Comparison of ENCODE assay signal across 23 cellular contexts in the genomic region with DNA sequence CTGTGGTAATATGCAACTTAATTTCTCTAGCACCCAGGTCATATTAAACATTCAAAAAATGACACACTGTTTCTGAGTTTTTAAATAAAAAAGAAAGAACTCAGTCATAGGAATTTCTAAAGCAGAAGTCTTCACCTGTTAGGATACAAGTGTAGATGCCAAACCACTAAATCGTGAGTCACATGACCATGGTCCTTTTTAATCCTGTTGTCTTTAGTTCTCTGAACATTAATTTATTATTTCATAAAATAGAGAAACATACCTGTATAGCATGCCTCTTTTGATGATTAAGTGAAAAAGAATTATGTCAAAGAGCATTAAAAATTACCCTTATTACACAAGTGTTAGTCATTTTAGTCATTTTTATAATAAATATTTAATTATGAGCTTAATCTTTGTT.
"Had no signal": no experiment of that assay in that cellular context is flagged by ENCODE, and none has a peak within 500 bp of the region (broad histone marks: within the 10 kb centered on the region; RNA-seq: fewer than 3 reads in every experiment).

No MANE protein-coding gene starts in this region.

- H3K9ac ChIP-seq: parathyroid adenoma had no signal

- H3K9me3 ChIP-seq: gastroesophageal sphincter, prostate gland, right lobe of liver, thoracic aorta, transverse colon had no signal

- H3K4me3 ChIP-seq: esophagus muscularis mucosa, gastroesophageal sphincter, lung, prostate gland, right lobe of liver, skin epidermis, stomach, thoracic aorta, transverse colon had no signal

- H3K9me3 Mint-ChIP-seq: nephron progenitor cell had no signal

- H3K4me1 ChIP-seq: esophagus muscularis mucosa, gastroesophageal sphincter, parathyroid adenoma, prostate gland, right lobe of liver, stomach, transverse colon had no signal

- H3K4me3 Mint-ChIP-seq: effector memory CD8-positive, alpha-beta T cell; immature natural killer cell; naive thymus-derived CD4-positive, alpha-beta T cell; nephron progenitor cell had no signal

- H3K27ac ChIP-seq: epithelial cell of prostate, esophagus muscularis mucosa, gastroesophageal sphincter, parathyroid adenoma, prostate gland, right lobe of liver, skin epidermis, stomach, thoracic aorta, transverse colon had no signal

- H2AFZ ChIP-seq: parathyroid adenoma had no signal

- H3K79me2 ChIP-seq: parathyroid adenoma had no signal

- H3K4me1 Mint-ChIP-seq: immature natural killer cell; naive thymus-derived CD4-positive, alpha-beta T cell; nephron progenitor cell had no signal

- H3K27me3 ChIP-seq: esophagus muscularis mucosa, gastroesophageal sphincter, right lobe of liver, stomach, transverse colon had no signal

- H3K36me3 ChIP-seq: esophagus muscularis mucosa, gastroesophageal sphincter, prostate gland, right lobe of liver, stomach, thoracic aorta, transverse colon had no signal

- H3K27me3 Mint-ChIP-seq: effector memory CD8-positive, alpha-beta T cell; naive thymus-derived CD4-positive, alpha-beta T cell had no signal

- FAIRE-seq: kidney had no signal

- H3K36me3 Mint-ChIP-seq: immature natural killer cell; naive thymus-derived CD4-positive, alpha-beta T cell had no signal

- H3K27ac Mint-ChIP-seq: effector memory CD8-positive, alpha-beta T cell; immature natural killer cell; naive thymus-derived CD4-positive, alpha-beta T cell; nephron progenitor cell had no signal

- DNase-seq: effector memory CD8-positive, alpha-beta T cell; glutamatergic neuron; immature natural killer cell; kidney; left colon; left ventricle myocardium superior; mesendoderm; naive thymus-derived CD4-positive, alpha-beta T cell; nephron progenitor cell; right lobe of liver; stimulated activated CD4-positive, alpha-beta T cell treated with anti-CD3 and anti-CD28 coated beads, Interleukin-12 subunit alpha, Interleukin-12 subunit beta, amount 100 ng/mL, for 4 hours; stimulated activated naive CD4-positive, alpha-beta T cell; stomach; substantia nigra; transverse colon had no signal
